1 cellular context compared by ENCODE assay signal in genomic region chr14:68230941-68231717, GRCh38.
TF ChIP-seq lines count a peak whose summit lies in the region.

No MANE protein-coding gene starts in this region.

TF ChIP-seq in H1, 55 proteins besides CTCF, POLR2A, EP300 and RAD21:
- TF ChIP-seq CEBPB (IDR thresholded peaks at IDR 0.05; ENCODE audit: low read depth, low read length), result peak; percentile 69; the same call in 1 of the 2 replicates
- no peak for TF ChIP-seq RXRA (IDR thresholded peaks at IDR 0.05; ENCODE audit: insufficient read depth, low read depth, low read length)
- TF ChIP-seq SIN3A (conservative IDR thresholded peaks at IDR 0.05 in 1 of 2, IDR thresholded peaks at IDR 0.05 in 1 of 2; ENCODE audit: low read depth in 1 of 2, low read length in 2 of 2), result no peak
- TF ChIP-seq JUND (IDR thresholded peaks at IDR 0.05; ENCODE audit: low read length), result peak; percentile 83
